In the genomic region with DNA sequence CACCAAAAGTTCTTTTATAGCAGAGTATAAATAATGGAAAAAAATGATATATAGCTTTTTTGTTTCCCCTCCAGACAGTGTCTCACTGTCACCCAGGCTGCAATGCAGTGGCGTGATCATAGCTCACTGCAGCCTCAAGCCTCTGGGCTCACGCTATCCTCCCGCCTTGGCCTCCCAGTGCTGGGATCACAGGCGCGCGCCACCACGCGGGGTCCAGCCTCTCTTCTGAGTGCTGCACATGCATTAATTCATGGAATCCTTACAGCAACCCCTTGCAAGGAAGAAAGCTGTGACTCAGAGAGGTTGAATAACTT, we compare ENCODE assay signal across 8 cellular contexts. TPM values are rescaled to one million over a fixed set of nuclear protein-coding genes. Genes with fewer than 3 reads are reported as not detected.
A peak's percentile ranks its signal among the peaks of the same experiment; 100 is the strongest.
DNase-seq lines count a peak whose midpoint lies in the region; ATAC-seq and TF ChIP-seq lines count a peak whose summit lies in the region.

No MANE protein-coding gene starts in this region.

- 36% methylated on average over 8 of the region's 8 CpGs for WGBS in prostate gland

- no peaks in the 10 kb centered on the region for H3K9me3 ChIP-seq in prostate gland

- H3K27me3 ChIP-seq in prostate gland (replicated peaks; ENCODE audit: insufficient read depth): no peaks in the 10 kb centered on the region

- H3K4me1 ChIP-seq in prostate gland (replicated peaks): peaks cover 7% of the 10 kb centered on the region

- H3K27ac ChIP-seq in VCaP (peak overlapping the region; percentile 87), prostate gland (peak overlapping the region; percentile 87 to 90)

- H3K36me3 ChIP-seq in prostate gland: no peaks in the 10 kb centered on the region

- no peak for TF ChIP-seq POLR2A in prostate gland (IDR thresholded peaks at IDR 0.05)

- intact Hi-C loops in prostate gland (cut with DNase I): loop anchor here (1.0 to 2.0 kb wide), 2 partner anchors 18 to 70 kb away; partner anchors contain the start of gene ZNF629

- H3K4me3 ChIP-seq in GM08714 (ENCODE audit: low read length): peak overlapping the region; percentile 62; the same call in 1 of the 2 replicates
- H3K4me3 ChIP-seq in fibroblast of the aortic adventitia (ENCODE audit: low read depth, low read length): peak overlapping the region; percentile 84
- H3K4me3 ChIP-seq in prostate gland: peak overlapping the region; percentile 54 to 58

- TF ChIP-seq CTCF in VCaP (conservative IDR thresholded peaks at IDR 0.05) (no peak), fibroblast of the aortic adventitia (IDR thresholded peaks at IDR 0.05; ENCODE audit: insufficient read depth, low read length) (no peak), prostate gland (IDR thresholded peaks at IDR 0.05) (no peak)

- DNase-seq in fibroblast of the aortic adventitia (ENCODE audit: low read depth) (no peak), prostate gland (ENCODE audit: low spot score) (no peak), HPDE6-E6E7 (ENCODE audit: extremely low spot score) (no peak), hepatic stellate cell (ENCODE audit: low spot score) (no peak)

- ATAC-seq in HG03565 (IDR thresholded peaks at IDR 0.05; ENCODE audit: unreplicated experiment) (no peak), HG02870 (IDR thresholded peaks at IDR 0.05; ENCODE audit: unreplicated experiment) (no peak)

RNA-seq across cellular contexts. Expression of gene ZNF629, which starts 18.0 kb away (rescaled TPM):
- total RNA-seq in fibroblast of the aortic adventitia (ENCODE audit: low replicate concordance): 10.6 and 15.0 TPM in 2 replicates
- 10 to 100 TPM; 17.9 to 24.0 TPM for total RNA-seq in prostate gland

RNA-seq across cellular contexts. Expression of gene RNF40, which starts 42.9 kb away (rescaled TPM):
- total RNA-seq in fibroblast of the aortic adventitia (ENCODE audit: low replicate concordance): 73.5 and 89.4 TPM in 2 replicates
- 100 to 1,000 TPM in 1 of 2 donors, 10 to 100 TPM in 1; 89.9 to 113 TPM for total RNA-seq in prostate gland

RNA-seq across cellular contexts. Expression of gene CFAP119, which starts 43.2 kb away (rescaled TPM):
- 0.49 and 2.7 TPM in 2 replicates for total RNA-seq in fibroblast of the aortic adventitia (ENCODE audit: low replicate concordance)
- 10 to 100 TPM in 1 of 2 donors, 1 to 10 TPM in 1; 3.1 to 13.2 TPM for total RNA-seq in prostate gland

RNA-seq across cellular contexts. Expression of gene PHKG2, which starts 56.8 kb away (rescaled TPM):
- 20.8 and 24.0 TPM in 2 replicates for total RNA-seq in fibroblast of the aortic adventitia (ENCODE audit: low replicate concordance)
- 10 to 100 TPM; 37.2 to 45.2 TPM for total RNA-seq in prostate gland
